1 cellular context compared by ENCODE assay signal in the genomic region with DNA sequence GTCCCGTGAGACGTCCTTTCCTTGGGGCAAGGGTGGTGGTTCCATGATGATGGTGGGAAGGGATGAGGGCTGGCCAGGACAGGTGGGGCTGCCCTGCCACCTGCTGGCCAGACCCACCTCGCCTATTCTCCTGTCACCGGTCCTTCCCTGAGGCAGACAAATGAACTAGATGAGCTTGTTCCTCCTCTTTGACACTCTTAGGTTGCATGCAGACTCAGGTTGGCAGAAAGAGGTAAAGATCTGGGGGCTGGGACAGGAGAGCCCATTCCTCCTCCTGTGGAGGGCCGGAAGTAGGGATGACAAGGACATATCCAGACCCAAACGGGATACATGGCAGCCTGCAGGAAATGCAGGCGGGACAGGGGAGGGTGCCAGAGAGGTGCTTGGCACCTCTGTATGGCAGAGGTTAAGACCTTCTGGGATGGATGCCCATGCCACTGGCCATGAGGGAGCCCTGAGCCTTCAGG.
TF ChIP-seq lines count a peak whose summit lies in the region.

No MANE protein-coding gene starts in this region.

TF ChIP-seq in endothelial cell of umbilical vein, 7 proteins besides CTCF, POLR2A, EP300 and RAD21 (continued from another document):
- TF ChIP-seq EZH2 (IDR thresholded peaks at IDR 0.05; ENCODE audit: borderline replicate concordance, low read depth, low read length, severe bottlenecking) (no peak), JUN (IDR thresholded peaks at IDR 0.05; ENCODE audit: borderline replicate concordance, insufficient read depth, insufficient read length, low read depth) (no peak)
TF ChIP-seq in endothelial cell of umbilical vein: peak in this region for 0.
